In genomic region chr14:77018785-77019184, GRCh38 we compare ENCODE assay signal across 33 cellular contexts.
"Had no signal": no experiment of that assay in that cellular context is flagged by ENCODE, and none has a peak within 500 bp of the region (broad histone marks: within the 10 kb centered on the region; RNA-seq: fewer than 3 reads in every experiment).

No MANE protein-coding gene starts in this region.

- DNase-seq: activated CD4-positive, alpha-beta T cell treated with anti-CD3 and anti-CD28 coated beads for 4 hours; activated CD4-positive, alpha-beta T cell treated with anti-CD3 and anti-CD28 coated beads, Interleukin-2, amount 50 U/mL, for 4 hours; activated CD8-positive, alpha-beta memory T cell treated with anti-CD3 and anti-CD28 coated beads for 24 hours; activated gamma-delta T cell; activated naive CD4-positive, alpha-beta T cell treated with anti-CD3 and anti-CD28 coated beads, Interleukin-2, amount 10 ng/mL, durations not matched to agents 7 days and 5 days; activated naive CD8-positive, alpha-beta T cell treated with anti-CD3 and anti-CD28 coated beads, Interleukin-2, amount 10 ng/mL, durations not matched to agents 7 days and 5 days; amygdala; effector CD4-positive, alpha-beta T cell; heart left ventricle; hypothalamus; immature natural killer cell; kidney; lower lobe of right lung; mesendoderm; mucosa of descending colon; ovary; right lobe of liver; stimulated activated CD4-positive, alpha-beta T cell treated with anti-CD3 and anti-CD28 coated beads, Interleukin-12 subunit alpha, Interleukin-12 subunit beta, amount 100 ng/mL, for 4 hours; stimulated activated CD4-positive, alpha-beta T cell treated with anti-CD3 and anti-CD28 coated beads, Interleukin-4, amount 100 ng/mL, for 1 hour; stimulated activated naive CD8-positive, alpha-beta T cell treated with anti-CD3 and anti-CD28 coated beads, Interleukin-15, Interleukin-2, amounts not matched to agents 100 U/mL and 50 U/mL, for 24 hours; T-helper 1 cell; testis; transverse colon had no signal

- H3K9me3 Mint-ChIP-seq: activated naive CD4-positive, alpha-beta T cell treated with anti-CD3 and anti-CD28 coated beads, Interleukin-2, amount 10 ng/mL, durations not matched to agents 7 days and 5 days; activated naive CD8-positive, alpha-beta T cell treated with anti-CD3 and anti-CD28 coated beads, Interleukin-2, amount 10 ng/mL, durations not matched to agents 7 days and 5 days; central memory CD8-positive, alpha-beta T cell; dendritic cell treated with granulocyte-macrophage colony-stimulating factor and Interleukin-4, amounts not matched to agents 40 ng/mL and 50 ng/mL, for 4 days; immature natural killer cell; natural killer cell treated with Interleukin-12 subunit alpha and Interleukin-12 subunit beta and Interleukin-15 and Interleukin-18, amount 100 ng/mL, for 72 hours; T-helper 2 cell treated with Interferon-gamma antibody and Interleukin-4, amounts not matched to agents 5 μg/mL and 100 μg/mL, for 36 hours had no signal

- H3K9me3 ChIP-seq: esophagus muscularis mucosa, heart left ventricle, lower lobe of right lung, mucosa of descending colon, neutrophil, ovary, right lobe of liver, testis, transverse colon had no signal

- H3K4me3 Mint-ChIP-seq: activated naive CD4-positive, alpha-beta T cell treated with anti-CD3 and anti-CD28 coated beads, Interleukin-2, amount 10 ng/mL, durations not matched to agents 7 days and 5 days; activated naive CD8-positive, alpha-beta T cell treated with anti-CD3 and anti-CD28 coated beads, Interleukin-2, amount 10 ng/mL, durations not matched to agents 7 days and 5 days; central memory CD8-positive, alpha-beta T cell; dendritic cell treated with granulocyte-macrophage colony-stimulating factor and Interleukin-4, amounts not matched to agents 40 ng/mL and 50 ng/mL, for 4 days; immature natural killer cell; natural killer cell treated with Interleukin-12 subunit alpha and Interleukin-12 subunit beta and Interleukin-15 and Interleukin-18, amount 100 ng/mL, for 72 hours; T-helper 2 cell treated with Interferon-gamma antibody and Interleukin-4, amounts not matched to agents 5 μg/mL and 100 μg/mL, for 36 hours had no signal

- H3K27me3 ChIP-seq: heart left ventricle, neutrophil, ovary, right lobe of liver, testis, transverse colon had no signal

- H3K36me3 ChIP-seq: lower lobe of right lung, neutrophil, ovary, right lobe of liver, transverse colon had no signal

- H3K27me3 Mint-ChIP-seq: activated naive CD8-positive, alpha-beta T cell treated with anti-CD3 and anti-CD28 coated beads, Interleukin-2, amount 10 ng/mL, durations not matched to agents 7 days and 5 days; central memory CD8-positive, alpha-beta T cell; dendritic cell treated with granulocyte-macrophage colony-stimulating factor and Interleukin-4, amounts not matched to agents 40 ng/mL and 50 ng/mL, for 4 days; natural killer cell treated with Interleukin-12 subunit alpha and Interleukin-12 subunit beta and Interleukin-15 and Interleukin-18, amount 100 ng/mL, for 72 hours; progenitor cell of endocrine pancreas had no signal

- ATAC-seq: heart left ventricle; left lobe of liver; mucosa of descending colon; natural killer cell treated with Interleukin-12 subunit alpha and Interleukin-12 subunit beta and Interleukin-15 and Interleukin-18, amount 100 ng/mL, for 72 hours; stimulated activated naive CD8-positive, alpha-beta T cell treated with anti-CD3 and anti-CD28 coated beads, Interleukin-15, Interleukin-2, amounts not matched to agents 100 U/mL and 50 U/mL, for 24 hours had no signal

- H3K36me3 Mint-ChIP-seq: natural killer cell treated with Interleukin-12 subunit alpha and Interleukin-12 subunit beta and Interleukin-15 and Interleukin-18, amount 100 ng/mL, for 72 hours had no signal

- H3K27ac ChIP-seq: esophagus muscularis mucosa, heart left ventricle, lower lobe of right lung, neutrophil, ovary, right lobe of liver, skin epidermis, testis, transverse colon, VCaP had no signal

- H3K4me3 ChIP-seq: esophagus muscularis mucosa, heart left ventricle, lower lobe of right lung, mucosa of descending colon, ovary, right lobe of liver, skin epidermis, testis, transverse colon had no signal

- H3K27ac Mint-ChIP-seq: activated naive CD4-positive, alpha-beta T cell treated with anti-CD3 and anti-CD28 coated beads, Interleukin-2, amount 10 ng/mL, durations not matched to agents 7 days and 5 days; activated naive CD8-positive, alpha-beta T cell treated with anti-CD3 and anti-CD28 coated beads, Interleukin-2, amount 10 ng/mL, durations not matched to agents 7 days and 5 days; dendritic cell treated with granulocyte-macrophage colony-stimulating factor and Interleukin-4, amounts not matched to agents 40 ng/mL and 50 ng/mL, for 4 days; natural killer cell treated with Interleukin-12 subunit alpha and Interleukin-12 subunit beta and Interleukin-15 and Interleukin-18, amount 100 ng/mL, for 72 hours; T-helper 2 cell treated with Interferon-gamma antibody and Interleukin-4, amounts not matched to agents 5 μg/mL and 100 μg/mL, for 36 hours had no signal
